8 cellular contexts compared by ENCODE assay signal in the genomic region with DNA sequence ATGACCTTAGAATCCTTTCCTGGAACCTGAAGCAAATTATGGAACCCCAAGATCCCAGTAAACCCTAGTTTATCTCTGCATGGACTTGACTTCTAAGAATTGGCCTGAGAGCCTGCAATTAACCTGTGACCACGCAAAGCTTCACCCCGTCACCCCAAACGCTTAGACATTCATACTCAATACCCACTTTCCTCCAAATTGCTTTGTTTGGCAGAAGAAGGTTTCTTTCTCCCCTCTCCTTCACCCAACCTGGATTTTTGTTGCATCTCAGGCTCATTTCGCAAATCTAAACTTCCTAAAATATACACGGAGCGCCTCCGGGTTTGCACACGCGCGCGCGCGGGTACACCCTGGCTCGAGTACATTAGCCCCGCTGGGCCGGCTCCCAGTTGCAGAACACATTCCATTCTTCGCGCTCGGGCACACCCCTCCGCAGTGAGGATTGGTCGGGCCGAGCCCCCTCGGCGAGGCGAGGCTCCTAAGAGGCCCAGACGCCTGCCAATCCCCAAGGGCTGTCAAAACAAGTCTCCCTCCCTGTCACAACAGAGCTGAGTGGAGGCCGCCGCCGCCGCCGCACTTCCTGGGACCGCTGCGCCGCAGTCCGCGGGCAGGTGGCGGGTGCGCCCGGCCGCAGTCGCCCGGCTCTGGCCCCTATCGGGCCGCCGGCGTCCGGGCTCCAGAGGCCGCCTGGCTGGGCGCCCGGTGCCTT. TPM values are rescaled to one million over a fixed set of nuclear protein-coding genes. Genes with fewer than 3 reads are reported as not detected.
DNase-seq lines count a peak whose midpoint lies in the region; ATAC-seq and TF ChIP-seq lines count a peak whose summit lies in the region.

A gene (plus strand): TSS at position 545 of the 709 bp plus-strand sequence.

- peaks cover 11% of the 10 kb centered on the region for H3K4me1 Mint-ChIP-seq in GM23338
- peaks cover 15 to 21% of the 10 kb centered on the region in 2 donors for H3K4me1 Mint-ChIP-seq in natural killer cell treated with Interleukin-12 subunit alpha and Interleukin-12 subunit beta and Interleukin-15 and Interleukin-18, amount 100 ng/mL, for 72 hours (ENCODE audit: low read depth in 2 of 2)

- DNase-seq in DMS79 (lab: John Stamatoyannopoulos, UW) (peak; percentile 45), GM23338 (ENCODE audit: low spot score) (peak; percentile 96), Kasumi-1 (lab: John Stamatoyannopoulos, UW) (peak; percentile 96), SHP77 (lab: John Stamatoyannopoulos, UW) (peak; percentile 87 to 95), fibroblast of pulmonary artery (ENCODE audit: low read depth) (peak; percentile 95)
- peak; percentile 96 for DNase-seq in activated effector memory CD4-positive, alpha-beta T cell treated with anti-CD3 and anti-CD28 coated beads, Interleukin-2, amount 50 U/mL, for 16 hours
- peak; percentile 86 for DNase-seq in natural killer cell treated with Interleukin-12 subunit alpha and Interleukin-12 subunit beta and Interleukin-15 and Interleukin-18, amount 100 ng/mL, for 72 hours (ENCODE audit: low spot score)
- DNase-seq in stimulated activated naive CD4-positive, alpha-beta T cell (lab: John Stamatoyannopoulos, UW), result peak; percentile 85 to 92 (median 88)

- H3K9me2 ChIP-seq in GM23338 (ENCODE audit: insufficient read depth), result no peaks in the 10 kb centered on the region

- no peak for TF ChIP-seq CTCF in GM23338 (conservative IDR thresholded peaks at IDR 0.05; ENCODE audit: low read depth in 2 of 2)
- TF ChIP-seq CTCF in fibroblast of pulmonary artery (IDR thresholded peaks at IDR 0.05; ENCODE audit: low read length, missing control alignments), result no peak

- peaks cover 50% of the 10 kb centered on the region for H3K27me3 ChIP-seq in GM23338 (ENCODE audit: insufficient read depth)

- peak; percentile 99 for ATAC-seq in GM23338
- peak; percentile 100 for ATAC-seq in natural killer cell treated with Interleukin-12 subunit alpha and Interleukin-12 subunit beta and Interleukin-15 and Interleukin-18, amount 100 ng/mL, for 72 hours

- no peaks in the 10 kb centered on the region for H3K79me2 ChIP-seq in GM23338 (replicated peaks; ENCODE audit: insufficient read depth)

- H3K27ac Mint-ChIP-seq in GM23338, result no peak within 1 kb of the TSS
- peak within 1 kb of the TSS in 1 of 2 donors; percentile 4 for H3K27ac Mint-ChIP-seq in natural killer cell treated with Interleukin-12 subunit alpha and Interleukin-12 subunit beta and Interleukin-15 and Interleukin-18, amount 100 ng/mL, for 72 hours

- no peaks in the 10 kb centered on the region for H4K20me1 ChIP-seq in GM23338 (replicated peaks; ENCODE audit: insufficient read depth)

- H3K4me2 ChIP-seq in GM23338, result peak within 1 kb of the TSS; percentile 94

- peaks cover 12% of the 10 kb centered on the region for H3K4me1 ChIP-seq in GM23338 (ENCODE audit: insufficient read depth)

- peaks cover 24% of the 10 kb centered on the region for H3K27me3 Mint-ChIP-seq in GM23338 (ENCODE audit: insufficient read depth, low read depth, poor library complexity)
- peaks cover 38 to 45% of the 10 kb centered on the region in 2 donors for H3K27me3 Mint-ChIP-seq in natural killer cell treated with Interleukin-12 subunit alpha and Interleukin-12 subunit beta and Interleukin-15 and Interleukin-18, amount 100 ng/mL, for 72 hours

- H3K36me3 Mint-ChIP-seq in GM23338 (ENCODE audit: low read depth), result no peaks in the 10 kb centered on the region
- H3K36me3 Mint-ChIP-seq in natural killer cell treated with Interleukin-12 subunit alpha and Interleukin-12 subunit beta and Interleukin-15 and Interleukin-18, amount 100 ng/mL, for 72 hours, result no peaks in the 10 kb centered on the region

- H3K36me3 ChIP-seq in GM23338 (ENCODE audit: insufficient read depth), result no peaks in the 10 kb centered on the region; the same call in 1 of the 2 replicates

- peak within 1 kb of the TSS; percentile 87; the same call in 1 of the 2 replicates for H2AFZ ChIP-seq in GM23338

- peak within 1 kb of the TSS; percentile 83 for H3K4me3 Mint-ChIP-seq in GM23338
- H3K4me3 Mint-ChIP-seq in natural killer cell treated with Interleukin-12 subunit alpha and Interleukin-12 subunit beta and Interleukin-15 and Interleukin-18, amount 100 ng/mL, for 72 hours, result peak within 1 kb of the TSS; percentile 91

- no peaks in the 10 kb centered on the region for H3K9me3 Mint-ChIP-seq in GM23338
- H3K9me3 Mint-ChIP-seq in natural killer cell treated with Interleukin-12 subunit alpha and Interleukin-12 subunit beta and Interleukin-15 and Interleukin-18, amount 100 ng/mL, for 72 hours, result no peaks in the 10 kb centered on the region

- H3K4me3 ChIP-seq in GM23338 (peak within 1 kb of the TSS; percentile 73), fibroblast of pulmonary artery (replicated peaks; ENCODE audit: low read depth, low read length) (peak within 1 kb of the TSS; percentile 73)

- no peaks in the 10 kb centered on the region; the same call in 1 of the 2 replicates for H3F3A ChIP-seq in GM23338 (replicated peaks; ENCODE audit: low read depth)

- H3K27ac ChIP-seq in GM23338 (ENCODE audit: low read depth), result no peak within 1 kb of the TSS

TF ChIP-seq in GM23338, 12 proteins besides CTCF, POLR2A, EP300 and RAD21:
- TF ChIP-seq, protein P1, sequence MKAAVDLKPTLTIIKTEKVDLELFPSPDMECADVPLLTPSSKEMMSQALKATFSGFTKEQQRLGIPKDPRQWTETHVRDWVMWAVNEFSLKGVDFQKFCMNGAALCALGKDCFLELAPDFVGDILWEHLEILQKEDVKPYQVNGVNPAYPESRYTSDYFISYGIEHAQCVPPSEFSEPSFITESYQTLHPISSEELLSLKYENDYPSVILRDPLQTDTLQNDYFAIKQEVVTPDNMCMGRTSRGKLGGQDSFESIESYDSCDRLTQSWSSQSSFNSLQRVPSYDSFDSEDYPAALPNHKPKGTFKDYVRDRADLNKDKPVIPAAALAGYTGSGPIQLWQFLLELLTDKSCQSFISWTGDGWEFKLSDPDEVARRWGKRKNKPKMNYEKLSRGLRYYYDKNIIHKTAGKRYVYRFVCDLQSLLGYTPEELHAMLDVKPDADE (IDR thresholded peaks at IDR 0.05), result no peak
- TF ChIP-seq NANOG (IDR thresholded peaks at IDR 0.05; ENCODE audit: borderline replicate concordance), result no peak
- TF ChIP-seq CREB1 (CRISPR knock-in tag; IDR thresholded peaks at IDR 0.05; ENCODE audit: low read depth), result no peak
- no peak for TF ChIP-seq STAT1 (IDR thresholded peaks at IDR 0.05; ENCODE audit: unreplicated experiment)
- no peak for TF ChIP-seq JUNB (IDR thresholded peaks at IDR 0.05; ENCODE audit: unreplicated experiment)
- TF ChIP-seq POLR2AphosphoS5 (IDR thresholded peaks at IDR 0.05; ENCODE audit: low read depth), result no peak
- TF ChIP-seq, protein P2, sequence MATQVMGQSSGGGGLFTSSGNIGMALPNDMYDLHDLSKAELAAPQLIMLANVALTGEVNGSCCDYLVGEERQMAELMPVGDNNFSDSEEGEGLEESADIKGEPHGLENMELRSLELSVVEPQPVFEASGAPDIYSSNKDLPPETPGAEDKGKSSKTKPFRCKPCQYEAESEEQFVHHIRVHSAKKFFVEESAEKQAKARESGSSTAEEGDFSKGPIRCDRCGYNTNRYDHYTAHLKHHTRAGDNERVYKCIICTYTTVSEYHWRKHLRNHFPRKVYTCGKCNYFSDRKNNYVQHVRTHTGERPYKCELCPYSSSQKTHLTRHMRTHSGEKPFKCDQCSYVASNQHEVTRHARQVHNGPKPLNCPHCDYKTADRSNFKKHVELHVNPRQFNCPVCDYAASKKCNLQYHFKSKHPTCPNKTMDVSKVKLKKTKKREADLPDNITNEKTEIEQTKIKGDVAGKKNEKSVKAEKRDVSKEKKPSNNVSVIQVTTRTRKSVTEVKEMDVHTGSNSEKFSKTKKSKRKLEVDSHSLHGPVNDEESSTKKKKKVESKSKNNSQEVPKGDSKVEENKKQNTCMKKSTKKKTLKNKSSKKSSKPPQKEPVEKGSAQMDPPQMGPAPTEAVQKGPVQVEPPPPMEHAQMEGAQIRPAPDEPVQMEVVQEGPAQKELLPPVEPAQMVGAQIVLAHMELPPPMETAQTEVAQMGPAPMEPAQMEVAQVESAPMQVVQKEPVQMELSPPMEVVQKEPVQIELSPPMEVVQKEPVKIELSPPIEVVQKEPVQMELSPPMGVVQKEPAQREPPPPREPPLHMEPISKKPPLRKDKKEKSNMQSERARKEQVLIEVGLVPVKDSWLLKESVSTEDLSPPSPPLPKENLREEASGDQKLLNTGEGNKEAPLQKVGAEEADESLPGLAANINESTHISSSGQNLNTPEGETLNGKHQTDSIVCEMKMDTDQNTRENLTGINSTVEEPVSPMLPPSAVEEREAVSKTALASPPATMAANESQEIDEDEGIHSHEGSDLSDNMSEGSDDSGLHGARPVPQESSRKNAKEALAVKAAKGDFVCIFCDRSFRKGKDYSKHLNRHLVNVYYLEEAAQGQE (IDR thresholded peaks at IDR 0.05; ENCODE audit: unreplicated experiment), result no peak
TF ChIP-seq in GM23338: peak in this region for 0.

RNA-seq across cellular contexts. Expression of the gene that starts here (rescaled TPM):
- 0.12 TPM in 1 of 2 replicates, not detected in the other for total RNA-seq in GM23338 (2014; rRNA removed; shearing (Covaris generic))
- not detected in 2 replicates for polyA plus RNA-seq in GM23338 (2016; fragmentation: Nextera tagmentation; extraction: Ambion mirVana)
- under 1 TPM; 0.14 to 0.95 TPM for total RNA-seq in natural killer cell treated with Interleukin-12 subunit alpha and Interleukin-12 subunit beta and Interleukin-15 and Interleukin-18, amount 100 ng/mL, for 72 hours

Comparison
In these comparisons a context has a peak if more than half of its experiments do, and no peak if none do; other contexts are left out.
1. Peak in DNase-seq, ATAC-seq, H3K4me3 ChIP-seq and H3K4me2 ChIP-seq in GM23338; RNA of the gene not detected or under 1 TPM.
2. Peak in DNase-seq and ATAC-seq in natural killer cell treated with Interleukin-12 subunit alpha and Interleukin-12 subunit beta and Interleukin-15 and Interleukin-18, amount 100 ng/mL, for 72 hours; RNA of the gene not detected or under 1 TPM.
3. DNase-seq: peak in every context shown above with its lines; median percentile 96 in GM23338; 96 in Kasumi-1; 96 in activated effector memory CD4-positive, alpha-beta T cell treated with anti-CD3 and anti-CD28 coated beads, Interleukin-2, amount 50 U/mL, for 16 hours; 95 in fibroblast of pulmonary artery; 91 in SHP77; 88 in stimulated activated naive CD4-positive, alpha-beta T cell; 86 in natural killer cell treated with Interleukin-12 subunit alpha and Interleukin-12 subunit beta and Interleukin-15 and Interleukin-18, amount 100 ng/mL, for 72 hours; 45 in DMS79.